ENCODE assay signal across 20 cellular contexts in the genomic region with DNA sequence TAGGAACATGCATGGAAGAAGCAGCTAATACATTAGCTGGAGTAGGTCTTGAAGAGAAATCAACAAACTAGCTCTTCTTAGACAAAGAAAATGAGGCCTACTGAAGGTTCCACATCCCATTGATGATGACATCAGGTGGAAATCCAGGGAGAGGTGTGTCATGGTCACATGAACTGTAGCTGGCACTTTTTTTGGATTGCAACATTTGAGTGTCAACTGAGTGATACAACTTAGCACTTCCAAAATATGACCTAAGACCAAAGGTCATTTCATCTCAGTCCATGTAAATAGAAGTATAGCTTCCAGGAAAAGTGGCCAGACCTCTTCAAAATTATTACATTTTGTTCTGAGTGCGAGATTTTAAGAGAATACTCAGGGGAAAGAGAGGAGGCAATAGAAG.
"Had no signal": no experiment of that assay in that cellular context is flagged by ENCODE, and none has a peak within 500 bp of the region (broad histone marks: within the 10 kb centered on the region; RNA-seq: fewer than 3 reads in every experiment).

No MANE protein-coding gene starts in this region.

- H3K9me3 ChIP-seq: colonic mucosa, right atrium auricular region, thoracic aorta had no signal

- ATAC-seq: effector memory CD8-positive, alpha-beta T cell; heart right ventricle; naive thymus-derived CD8-positive, alpha-beta T cell; psoas muscle had no signal

- H3K4me1 ChIP-seq: breast epithelium, colonic mucosa, heart right ventricle, psoas muscle, right atrium auricular region had no signal

- H3K27me3 ChIP-seq: breast epithelium, colonic mucosa, right atrium auricular region had no signal

- H3K36me3 ChIP-seq: breast epithelium, colonic mucosa, heart right ventricle, right atrium auricular region, thoracic aorta, WERI-Rb-1 had no signal

- H3K27ac ChIP-seq: breast epithelium, colonic mucosa, dorsolateral prefrontal cortex, heart right ventricle, psoas muscle, right atrium auricular region, thoracic aorta, WERI-Rb-1 had no signal

- DNase-seq: activated CD4-positive, alpha-beta T cell treated with anti-CD3 and anti-CD28 coated beads, Interleukin-2, amount 50 U/mL, for 48 hours; activated effector memory CD4-positive, alpha-beta T cell treated with Interleukin-2 at 50 U/mL for 16 hours; activated naive CD4-positive, alpha-beta T cell treated with anti-CD3 and anti-CD28 coated beads for 36 hours; activated naive CD8-positive, alpha-beta T cell treated with anti-CD3 and anti-CD28 coated beads, Interleukin-2, amount 10 ng/mL, durations not matched to agents 7 days and 5 days; activated T-cell treated with anti-CD3 and anti-CD28 coated beads, Interleukin-2, amount 50 U/mL, for 48 hours; amniotic stem cell; colonic mucosa; dorsolateral prefrontal cortex; effector memory CD8-positive, alpha-beta T cell; foreskin fibroblast; heart right ventricle; naive thymus-derived CD8-positive, alpha-beta T cell; psoas muscle; stimulated activated CD4-positive, alpha-beta T cell treated with anti-CD3 and anti-CD28 coated beads, Interleukin-4, amount 100 ng/mL, for 24 hours; stimulated activated naive CD4-positive, alpha-beta T cell treated with Interleukin-2 at 50 U/mL for 16 hours; T-helper 1 cell; WERI-Rb-1 had no signal

- H3K4me3 ChIP-seq: breast epithelium, colonic mucosa, dorsolateral prefrontal cortex, heart right ventricle, psoas muscle, right atrium auricular region, thoracic aorta had no signal
